22 cellular contexts compared by ENCODE assay signal in the genomic region with DNA sequence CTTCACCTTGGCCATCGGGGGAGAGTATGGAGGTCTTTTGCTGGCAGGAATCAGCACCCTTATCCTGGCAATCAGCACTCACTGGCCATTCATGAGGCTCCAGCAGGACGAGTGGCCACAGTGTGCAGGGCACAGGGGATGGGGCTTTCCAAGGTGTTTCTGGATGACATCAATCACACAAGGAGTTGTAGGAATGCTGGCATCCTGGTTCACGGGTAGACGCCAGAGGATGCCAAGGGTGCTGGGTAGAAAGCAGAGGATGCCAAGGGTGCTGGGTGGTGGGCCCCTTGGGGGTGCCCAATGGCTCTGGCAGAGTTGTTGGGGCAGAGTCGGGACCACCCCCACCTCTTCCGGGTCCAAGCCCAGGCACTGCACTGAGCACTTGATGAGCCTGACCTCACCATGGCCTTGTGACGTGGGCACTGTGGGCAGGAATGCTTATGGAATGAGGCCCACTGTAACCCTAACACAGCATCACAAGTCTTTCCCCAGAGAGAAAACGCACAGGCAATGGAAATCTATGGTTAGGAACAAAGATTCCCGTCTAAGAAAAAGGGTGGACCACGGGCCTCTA.
"Had no signal": no experiment of that assay in that cellular context is flagged by ENCODE, and none has a peak within 500 bp of the region (broad histone marks: within the 10 kb centered on the region; RNA-seq: fewer than 3 reads in every experiment).

No MANE protein-coding gene starts in this region.

- ATAC-seq: activated CD4-positive, alpha-beta T cell treated with anti-CD3 and anti-CD28 coated beads for 36 hours; left lobe of liver; stimulated activated memory B cell treated with anti-CD40 and anti-IgM and Interleukin-4, amounts not matched to agents 10 μg/mL and 1 μg/mL and 100 μg/mL, for 72 hours; T-cell; WTC11 had no signal

- H3K27ac ChIP-seq: colonic mucosa, esophagus squamous epithelium, right lobe of liver, skin epidermis, transverse colon had no signal

- H3K36me3 ChIP-seq: colonic mucosa, esophagus squamous epithelium, right lobe of liver, transverse colon had no signal

- H3K27me3 ChIP-seq: colonic mucosa, esophagus squamous epithelium, right lobe of liver, transverse colon had no signal

- H3K4me3 Mint-ChIP-seq: activated CD4-positive, alpha-beta T cell treated with anti-CD3 and anti-CD28 coated beads for 36 hours; activated naive CD4-positive, alpha-beta T cell treated with anti-CD3 and anti-CD28 coated beads, Interleukin-2, amount 10 ng/mL, durations not matched to agents 7 days and 5 days; activated T-cell treated with anti-CD3 and anti-CD28 coated beads, Interleukin-2, amount 50 U/mL, for 24 hours; endodermal cell; mesothelial cell of epicardium; nephron; stimulated activated memory B cell treated with anti-CD40 and anti-IgM and Interleukin-4, amounts not matched to agents 10 μg/mL and 1 μg/mL and 100 μg/mL, for 72 hours; T-cell; WTC11 had no signal

- H3K4me1 Mint-ChIP-seq: activated CD4-positive, alpha-beta T cell treated with anti-CD3 and anti-CD28 coated beads for 36 hours; activated naive CD4-positive, alpha-beta T cell treated with anti-CD3 and anti-CD28 coated beads, Interleukin-2, amount 10 ng/mL, durations not matched to agents 7 days and 5 days; endodermal cell; mesothelial cell of epicardium; nephron; stimulated activated memory B cell treated with anti-CD40 and anti-IgM and Interleukin-4, amounts not matched to agents 10 μg/mL and 1 μg/mL and 100 μg/mL, for 72 hours; T-cell; WTC11 had no signal

- DNase-seq: activated CD4-positive, alpha-beta T cell treated with anti-CD3 and anti-CD28 coated beads for 36 hours; activated CD4-positive, alpha-beta T cell treated with anti-CD3 and anti-CD28 coated beads, Interleukin-2, amount 50 U/mL, for 4 hours; activated CD8-positive, alpha-beta memory T cell treated with anti-CD3 and anti-CD28 coated beads for 24 hours; activated CD8-positive, alpha-beta memory T cell treated with anti-CD3 and anti-CD28 coated beads, Interleukin-2, amount 50 U/mL, for 4 hours; activated naive CD4-positive, alpha-beta T cell treated with anti-CD3 and anti-CD28 coated beads, Interleukin-2, amount 10 ng/mL, durations not matched to agents 7 days and 5 days; activated T-cell treated with anti-CD3 and anti-CD28 coated beads, Interleukin-2, amount 50 U/mL, for 24 hours; aorta; colonic mucosa; endodermal cell; esophagus squamous epithelium; right lobe of liver; stimulated activated CD4-positive, alpha-beta T cell treated with anti-CD3 and anti-CD28 coated beads, Interleukin-2, amount 100 ng/mL, for 24 hours; T-cell; T-helper 9 cell; transverse colon had no signal

- H3K27me3 Mint-ChIP-seq: activated CD4-positive, alpha-beta T cell treated with anti-CD3 and anti-CD28 coated beads for 36 hours; activated T-cell treated with anti-CD3 and anti-CD28 coated beads, Interleukin-2, amount 50 U/mL, for 24 hours; stimulated activated memory B cell treated with anti-CD40 and anti-IgM and Interleukin-4, amounts not matched to agents 10 μg/mL and 1 μg/mL and 100 μg/mL, for 72 hours; T-cell had no signal

- H3K4me3 ChIP-seq: colonic mucosa, esophagus squamous epithelium, right lobe of liver, skin epidermis, transverse colon had no signal

- H3K4me1 ChIP-seq: colonic mucosa, esophagus squamous epithelium, right lobe of liver, transverse colon had no signal

- H3K9me3 ChIP-seq: colonic mucosa, transverse colon had no signal

- H3K27ac Mint-ChIP-seq: activated CD4-positive, alpha-beta T cell treated with anti-CD3 and anti-CD28 coated beads for 36 hours; activated naive CD4-positive, alpha-beta T cell treated with anti-CD3 and anti-CD28 coated beads, Interleukin-2, amount 10 ng/mL, durations not matched to agents 7 days and 5 days; activated T-cell treated with anti-CD3 and anti-CD28 coated beads, Interleukin-2, amount 50 U/mL, for 24 hours; activated T-helper 2 cell treated with anti-CD3 and anti-CD28 coated beads, Interferon-gamma antibody, Interleukin-2, Interleukin-4, amounts not matched to agents 10 μg/mL and 5 μg/mL and 100 μg/mL, durations not matched to agents 14 hours and 24 hours and 36 hours; endodermal cell; mesothelial cell of epicardium; nephron; stimulated activated memory B cell treated with anti-CD40 and anti-IgM and Interleukin-4, amounts not matched to agents 10 μg/mL and 1 μg/mL and 100 μg/mL, for 72 hours; WTC11 had no signal
